9 cellular contexts compared by ENCODE assay signal in genomic region chr3:143668924-143669790, GRCh38.
DNase-seq lines count a peak whose midpoint lies in the region; ATAC-seq and TF ChIP-seq lines count a peak whose summit lies in the region.
"Had no signal": no experiment of that assay in that cellular context is flagged by ENCODE, and none has a peak within 500 bp of the region (broad histone marks: within the 10 kb centered on the region; RNA-seq: fewer than 3 reads in every experiment).

No MANE protein-coding gene starts in this region.

- no peak for TF ChIP-seq CTCF in osteoblast (IDR thresholded peaks at IDR 0.05; ENCODE audit: extremely low read depth, low read depth, low read length)

- H3K4me1 ChIP-seq in osteoblast (ENCODE audit: insufficient read depth, low read length), result peaks cover 2% of the 10 kb centered on the region

- no peaks in the 10 kb centered on the region for H4K20me1 ChIP-seq in osteoblast (ENCODE audit: insufficient read depth, low read length)

- no peaks in the 10 kb centered on the region for H3K79me2 ChIP-seq in osteoblast (ENCODE audit: insufficient read depth, low read length)

- no peaks in the 10 kb centered on the region for H3K9me3 ChIP-seq in osteoblast (ENCODE audit: low read depth, low read length)

- H3K27me3 ChIP-seq in osteoblast (ENCODE audit: insufficient read depth, low read length), result peaks cover 3% of the 10 kb centered on the region

- H3K4me2 ChIP-seq in osteoblast (ENCODE audit: insufficient read depth, low read length), result no peak overlapping the region

- DNase-seq in fibroblast of the conjunctiva (ENCODE audit: low read depth), result peak; percentile 23
- no peak for DNase-seq in osteoblast (ENCODE audit: insufficient read length, low spot score, missing footprints)
- DNase-seq in iPS-NIHi11 (ENCODE audit: low spot score), result no peak
- DNase-seq in amniotic stem cell (lab: John Stamatoyannopoulos, UW), result no peak
- DNase-seq: DMS79 had no signal

- H3K4me3 ChIP-seq in osteoblast (ENCODE audit: insufficient read depth, low read length), result no peak overlapping the region

- peak; percentile 93 for ATAC-seq in GM18502 (IDR thresholded peaks at IDR 0.05; ENCODE audit: poor library complexity, unreplicated experiment)
- peak; percentile 89 for ATAC-seq in GM21381 (IDR thresholded peaks at IDR 0.05; ENCODE audit: unreplicated experiment)
- peak; percentile 86 for ATAC-seq in HG03139 (IDR thresholded peaks at IDR 0.05; ENCODE audit: unreplicated experiment)
- no peak for ATAC-seq in activated CD4-positive, CD25-positive, alpha-beta regulatory T cell treated with anti-CD3 and anti-CD28 coated beads, Interleukin-2, amount 50 U/mL, for 24 hours

- H3K27ac ChIP-seq in osteoblast (ENCODE audit: low read depth, low read length), result no peak overlapping the region

- H2AFZ ChIP-seq in osteoblast (ENCODE audit: low read length), result no peak overlapping the region

- H3K36me3 ChIP-seq in osteoblast (ENCODE audit: insufficient read depth, low read length), result no peaks in the 10 kb centered on the region

Comparison
In these comparisons a context has a peak if more than half of its experiments do, and no peak if none do; other contexts are left out.
1. ATAC-seq: peak in GM18502 (single experiment), GM21381 (single experiment) and HG03139 (single experiment); none in activated CD4-positive, CD25-positive, alpha-beta regulatory T cell treated with anti-CD3 and anti-CD28 coated beads, Interleukin-2, amount 50 U/mL, for 24 hours (0 of 2).